In genomic region chr11:92329137-92329536, GRCh38 we compare ENCODE assay signal across 14 cellular contexts.
"Had no signal": no experiment of that assay in that cellular context is flagged by ENCODE, and none has a peak within 500 bp of the region (broad histone marks: within the 10 kb centered on the region; RNA-seq: fewer than 3 reads in every experiment).

No MANE protein-coding gene starts in this region.

- H3K27me3 ChIP-seq: right atrium auricular region, stomach had no signal

- H3K36me3 ChIP-seq: right atrium auricular region, stomach, thoracic aorta had no signal

- DNase-seq: activated CD4-positive, alpha-beta memory T cell treated with anti-CD3 and anti-CD28 coated beads, Interleukin-2, amount 10 ng/mL, durations not matched to agents 7 days and 5 days; activated CD4-positive, alpha-beta T cell treated with anti-CD3 and anti-CD28 coated beads for 36 hours; activated CD8-positive, alpha-beta memory T cell treated with anti-CD3 and anti-CD28 coated beads, Interleukin-2, amount 50 U/mL, for 4 hours; activated naive CD8-positive, alpha-beta T cell treated with anti-CD3 and anti-CD28 coated beads, Interleukin-2, amount 10 ng/mL, durations not matched to agents 7 days and 5 days; aorta; hippocampal formation; left cardiac atrium; naive thymus-derived CD4-positive, alpha-beta T cell; posterior cingulate gyrus; stimulated activated CD4-positive, alpha-beta T cell treated with anti-CD3 and anti-CD28 coated beads, Interleukin-4, amount 100 ng/mL, for 4 hours; stomach had no signal

- H3K4me3 ChIP-seq: right atrium auricular region, skin epidermis, stomach, thoracic aorta had no signal

- ATAC-seq: activated CD4-positive, alpha-beta T cell treated with anti-CD3 and anti-CD28 coated beads for 36 hours; naive thymus-derived CD4-positive, alpha-beta T cell had no signal
